ENCODE assay signal across 1 cellular context in the genomic region with DNA sequence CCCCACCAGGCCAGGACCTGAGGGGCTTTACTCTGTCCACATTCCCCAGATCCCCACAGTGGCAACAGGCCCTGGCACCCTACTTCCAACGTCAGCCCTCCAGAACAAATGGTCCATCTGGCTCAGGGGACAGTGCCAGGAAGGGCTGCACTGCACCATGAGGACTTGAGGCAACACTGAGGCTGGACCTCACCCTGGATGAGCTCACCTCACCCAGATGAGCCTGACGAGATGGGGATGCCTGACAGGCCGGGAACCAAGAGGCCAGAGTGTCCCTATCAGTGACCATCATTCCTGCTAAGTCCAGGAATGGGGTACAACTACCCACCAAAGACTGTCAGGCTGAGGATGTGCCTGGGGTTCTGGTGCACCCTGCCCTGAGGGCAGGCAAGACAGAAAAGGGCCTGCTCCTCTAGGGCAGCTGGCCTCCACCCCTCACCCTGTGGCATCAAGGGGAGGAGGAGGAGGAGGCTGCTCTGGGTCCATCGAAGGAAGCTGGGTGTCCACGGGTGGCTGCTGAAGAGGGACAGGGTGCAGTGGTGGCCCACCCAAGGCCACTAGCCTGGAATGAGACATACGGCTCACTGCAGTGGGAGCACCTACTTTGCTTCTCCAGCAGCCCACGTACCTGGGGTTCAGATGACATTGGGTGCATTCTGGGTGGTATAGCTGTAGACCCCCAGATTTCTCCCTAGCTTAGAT.
TF ChIP-seq lines count a peak whose summit lies in the region.

No MANE protein-coding gene starts in this region.

TF ChIP-seq in H1, 55 proteins besides CTCF, POLR2A, EP300 and RAD21:
- no peak for TF ChIP-seq JUND (IDR thresholded peaks at IDR 0.05; ENCODE audit: low read length)
- no peak for TF ChIP-seq RXRA (IDR thresholded peaks at IDR 0.05; ENCODE audit: insufficient read depth, low read depth, low read length)
- TF ChIP-seq TAF7 (optimal IDR thresholded peaks at IDR 0.05; ENCODE audit: borderline replicate concordance, low read depth, low read length): no peak
- TF ChIP-seq SP4 (IDR thresholded peaks at IDR 0.05; ENCODE audit: low read length): no peak
- TF ChIP-seq, protein P1, sequence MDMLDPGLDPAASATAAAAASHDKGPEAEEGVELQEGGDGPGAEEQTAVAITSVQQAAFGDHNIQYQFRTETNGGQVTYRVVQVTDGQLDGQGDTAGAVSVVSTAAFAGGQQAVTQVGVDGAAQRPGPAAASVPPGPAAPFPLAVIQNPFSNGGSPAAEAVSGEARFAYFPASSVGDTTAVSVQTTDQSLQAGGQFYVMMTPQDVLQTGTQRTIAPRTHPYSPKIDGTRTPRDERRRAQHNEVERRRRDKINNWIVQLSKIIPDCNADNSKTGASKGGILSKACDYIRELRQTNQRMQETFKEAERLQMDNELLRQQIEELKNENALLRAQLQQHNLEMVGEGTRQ (IDR thresholded peaks at IDR 0.05; ENCODE audit: low read length): no peak
- TF ChIP-seq RNF2 (IDR thresholded peaks at IDR 0.05; ENCODE audit: borderline replicate concordance, low read depth, low read length, missing control alignments, poor library complexity, severe bottlenecking): no peak
- no peak for TF ChIP-seq POLR2AphosphoS5 (IDR thresholded peaks at IDR 0.05; ENCODE audit: low read depth, low read length)
- no peak for TF ChIP-seq SP1 (IDR thresholded peaks at IDR 0.05; ENCODE audit: low read depth, low read length)
- no peak for TF ChIP-seq HDAC6 (IDR thresholded peaks at IDR 0.05; ENCODE audit: low read depth, low read length)
- TF ChIP-seq SIX5 (IDR thresholded peaks at IDR 0.05; ENCODE audit: low read depth, low read length): no peak
- no peak for TF ChIP-seq SRF (IDR thresholded peaks at IDR 0.05; ENCODE audit: low read depth, low read length)
- no peak for TF ChIP-seq PHF8 (conservative IDR thresholded peaks at IDR 0.05; ENCODE audit: low read depth, low read length)
- TF ChIP-seq CTBP2 (IDR thresholded peaks at IDR 0.05; ENCODE audit: borderline replicate concordance, insufficient read depth, insufficient read length, low read length): no peak
- TF ChIP-seq, protein P2, sequence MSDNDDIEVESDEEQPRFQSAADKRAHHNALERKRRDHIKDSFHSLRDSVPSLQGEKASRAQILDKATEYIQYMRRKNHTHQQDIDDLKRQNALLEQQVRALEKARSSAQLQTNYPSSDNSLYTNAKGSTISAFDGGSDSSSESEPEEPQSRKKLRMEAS (IDR thresholded peaks at IDR 0.05): no peak
- no peak for TF ChIP-seq MAFK (IDR thresholded peaks at IDR 0.05; ENCODE audit: low read depth, low read length)
- TF ChIP-seq E2F6 (IDR thresholded peaks at IDR 0.05): no peak
- no peak for TF ChIP-seq ASH2L (IDR thresholded peaks at IDR 0.05; ENCODE audit: low read length)
- no peak for TF ChIP-seq SUZ12 (IDR thresholded peaks at IDR 0.05; ENCODE audit: low read length)
- no peak for TF ChIP-seq CBX5 (IDR thresholded peaks at IDR 0.05; ENCODE audit: low read depth, low read length)
